Comparison of ENCODE assay signal across 8 cellular contexts in genomic region chr1:25618433-25618808, GRCh38. TPM values are rescaled to one million over a fixed set of nuclear protein-coding genes. Genes with fewer than 3 reads are reported as not detected.
DNase-seq lines count a peak whose midpoint lies in the region; ATAC-seq and TF ChIP-seq lines count a peak whose summit lies in the region.

No MANE protein-coding gene starts in this region.

- no peaks in the 10 kb centered on the region for H3K36me3 ChIP-seq in cardiac muscle cell
- H3K36me3 ChIP-seq in upper lobe of right lung: no peaks in the 10 kb centered on the region

- H3K4me1 Mint-ChIP-seq in naive thymus-derived CD8-positive, alpha-beta T cell: peaks cover 46 to 75% (median 70%) of the 10 kb centered on the region in 4 donors

- DNase-seq in cardiac muscle cell (ENCODE audit: low read depth in 1 of 2, low spot score in 1 of 2): no peak
- DNase-seq in left cardiac atrium: no peak
- no peak for DNase-seq in dorsolateral prefrontal cortex
- DNase-seq in naive thymus-derived CD8-positive, alpha-beta T cell: no peak
- DNase-seq in upper lobe of right lung: no peak
- no peak for DNase-seq in effector CD4-positive, alpha-beta T cell
- DNase-seq in stimulated activated CD4-positive, alpha-beta T cell treated with anti-CD3 and anti-CD28 coated beads, Interleukin-12 subunit alpha, Interleukin-12 subunit beta, amount 100 ng/mL, for 4 hours: no peak

- H3K27ac ChIP-seq in cardiac muscle cell (no peak overlapping the region), dorsolateral prefrontal cortex (peak overlapping the region in 54 of 59 donors; percentile 12 to 92 (median 76)), upper lobe of right lung (peak overlapping the region; percentile 70)

- TF ChIP-seq CTCF in cardiac muscle cell (IDR thresholded peaks at IDR 0.05; ENCODE audit: low read depth, low read length) (no peak), dorsolateral prefrontal cortex (IDR thresholded peaks at IDR 0.05 in 54 of 56, conservative IDR thresholded peaks at IDR 0.05 in 2 of 56; ENCODE audit: low read depth in 1 of 56, partially characterized antibody in 56 of 56) (no peak), upper lobe of right lung (IDR thresholded peaks at IDR 0.05) (no peak)

- H3K4me3 ChIP-seq in cardiac muscle cell (peak overlapping the region; percentile 92), dorsolateral prefrontal cortex (peak overlapping the region; percentile 34 to 93 (median 84)), upper lobe of right lung (peak overlapping the region; percentile 85)

- peaks cover 28% of the 10 kb centered on the region for H3K4me1 ChIP-seq in cardiac muscle cell (ENCODE audit: low read depth)
- H3K4me1 ChIP-seq in upper lobe of right lung: peaks cover 20% of the 10 kb centered on the region

- POLR2A ChIA-PET in naive thymus-derived CD8-positive, alpha-beta T cell (lab: Charles Lee): interaction anchor here (0.7 to 8.6 kb wide), 25 partner anchors 9 to 1249 kb away, joined by 3 to 91 read pairs (median 4); partner anchors contain the start of genes LDLRAP1, MTFR1L and SELENON

- peak overlapping the region; percentile 86 to 98 (median 96) for H3K27ac Mint-ChIP-seq in naive thymus-derived CD8-positive, alpha-beta T cell

- H3K9me3 ChIP-seq in cardiac muscle cell (ENCODE audit: low read depth) (no peaks in the 10 kb centered on the region), upper lobe of right lung (no peaks in the 10 kb centered on the region)

- H3K4me3 Mint-ChIP-seq in naive thymus-derived CD8-positive, alpha-beta T cell: peak overlapping the region; percentile 88 to 100 (median 97)

- H3K36me3 Mint-ChIP-seq in naive thymus-derived CD8-positive, alpha-beta T cell: no peaks in the 10 kb centered on the region

- peaks cover 12% of the 10 kb centered on the region for H3K27me3 ChIP-seq in cardiac muscle cell
- H3K27me3 ChIP-seq in dorsolateral prefrontal cortex: no peaks in the 10 kb centered on the region
- H3K27me3 ChIP-seq in upper lobe of right lung: no peaks in the 10 kb centered on the region

- intact Hi-C loops in left cardiac atrium (cut with DNase I): no loop called here
- intact Hi-C loops in dorsolateral prefrontal cortex (cut with DNase I): loop anchor here in 1 of 2 donors (2.0 to 5.0 kb wide), 5 partner anchors 52 to 179 kb away; partner anchors contain the start of gene LDLRAP1
- intact Hi-C loops in upper lobe of right lung (cut with DNase I): loop anchor here (10.0 kb wide), 1 partner anchor 176 kb away; no protein-coding TSS in a partner anchor

- ATAC-seq in left cardiac atrium (no peak), upper lobe of right lung (no peak), GM21423 (IDR thresholded peaks at IDR 0.05; ENCODE audit: unreplicated experiment) (no peak)
- no peak for ATAC-seq in naive thymus-derived CD8-positive, alpha-beta T cell

- H3K9me3 Mint-ChIP-seq in naive thymus-derived CD8-positive, alpha-beta T cell: no peaks in the 10 kb centered on the region

- H3K27me3 Mint-ChIP-seq in naive thymus-derived CD8-positive, alpha-beta T cell: peaks cover 0 to 2% (median 0%) of the 10 kb centered on the region in 5 donors

RNA-seq across cellular contexts. Expression of gene MAN1C1, which starts 1.8 kb away (rescaled TPM):
- total RNA-seq in cardiac muscle cell: 85.7 and 118 TPM in 2 replicates
- 88.8 and 130 TPM in 2 replicates for polyA plus RNA-seq in cardiac muscle cell
- total RNA-seq in left cardiac atrium: 10 to 100 TPM; 11.0 to 14.8 TPM
- total RNA-seq in dorsolateral prefrontal cortex: 10 to 100 TPM; 32.3 to 86.5 (median 58.9) TPM
- 10 to 100 TPM; 46.0 to 47.2 TPM for total RNA-seq in naive thymus-derived CD8-positive, alpha-beta T cell
- polyA plus RNA-seq in naive thymus-derived CD8-positive, alpha-beta T cell: 10 to 100 TPM; 11.3 to 48.3 (median 11.7) TPM
- total RNA-seq in upper lobe of right lung: 19.7 TPM
